In genomic region chr1:159949123-159949522, GRCh38 we compare ENCODE assay signal across 1 cellular context.
TF ChIP-seq lines count a peak whose summit lies in the region.

No MANE protein-coding gene starts in this region.

TF ChIP-seq in WTC11, 78 proteins besides CTCF, POLR2A, EP300 and RAD21:
- TF ChIP-seq ZNF532 (CRISPR knock-in tag; IDR thresholded peaks at IDR 0.05; ENCODE audit: borderline replicate concordance) (no peak), GABPB1 (CRISPR knock-in tag; IDR thresholded peaks at IDR 0.05) (no peak), MYBL2 (CRISPR knock-in tag; IDR thresholded peaks at IDR 0.05) (no peak), ZNF396 (CRISPR knock-in tag; IDR thresholded peaks at IDR 0.05; ENCODE audit: borderline replicate concordance) (no peak), USF1 (CRISPR knock-in tag; IDR thresholded peaks at IDR 0.05) (no peak), ZNF317 (CRISPR knock-in tag; IDR thresholded peaks at IDR 0.05; ENCODE audit: borderline replicate concordance, low read depth) (no peak), GRHL2 (CRISPR knock-in tag; IDR thresholded peaks at IDR 0.05; ENCODE audit: insufficient replicate concordance, severe bottlenecking) (no peak), NR2C2 (CRISPR knock-in tag; IDR thresholded peaks at IDR 0.05) (no peak), E2F5 (CRISPR knock-in tag; IDR thresholded peaks at IDR 0.05) (no peak), ZNF219 (CRISPR knock-in tag; IDR thresholded peaks at IDR 0.05; ENCODE audit: borderline replicate concordance) (no peak), CREM (CRISPR knock-in tag; IDR thresholded peaks at IDR 0.05) (no peak), MAX (CRISPR knock-in tag; IDR thresholded peaks at IDR 0.05) (no peak), USF2 (CRISPR knock-in tag; IDR thresholded peaks at IDR 0.05) (no peak), FOXJ3 (CRISPR knock-in tag; IDR thresholded peaks at IDR 0.05; ENCODE audit: borderline replicate concordance) (no peak), ETV6 (CRISPR knock-in tag; IDR thresholded peaks at IDR 0.05) (no peak), KAT7 (CRISPR knock-in tag; IDR thresholded peaks at IDR 0.05; ENCODE audit: borderline replicate concordance) (no peak), SOX15 (CRISPR knock-in tag; IDR thresholded peaks at IDR 0.05) (no peak), AR (CRISPR knock-in tag; IDR thresholded peaks at IDR 0.05) (no peak), ELF4 (CRISPR knock-in tag; IDR thresholded peaks at IDR 0.05; ENCODE audit: low read depth) (no peak)
